Comparison of ENCODE assay signal across 20 cellular contexts in the genomic region with DNA sequence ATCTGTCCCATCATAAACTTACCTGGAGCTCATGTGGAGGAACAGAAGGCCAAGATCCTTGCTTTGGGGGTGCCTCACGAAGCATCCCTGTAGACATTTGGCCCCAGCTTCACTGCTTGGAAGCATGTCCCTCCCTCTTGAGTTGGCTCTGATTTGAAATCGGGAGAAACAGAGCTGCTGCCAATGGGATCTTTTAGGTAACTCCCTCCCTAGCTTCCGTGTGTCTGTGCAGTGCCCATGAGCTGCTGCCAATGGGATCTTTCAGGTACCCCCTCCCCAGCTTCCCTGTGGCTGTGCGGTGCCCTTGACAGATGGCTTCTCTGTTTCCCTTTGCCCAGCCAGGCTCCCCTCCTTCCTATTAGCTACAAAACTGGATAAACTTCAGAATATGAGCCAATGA.
DNase-seq lines count a peak whose midpoint lies in the region; ATAC-seq and TF ChIP-seq lines count a peak whose summit lies in the region.
"Had no signal": no experiment of that assay in that cellular context is flagged by ENCODE, and none has a peak within 500 bp of the region (broad histone marks: within the 10 kb centered on the region; RNA-seq: fewer than 3 reads in every experiment).

No MANE protein-coding gene starts in this region.

- H3K9me3 ChIP-seq in CD4-positive, alpha-beta memory T cell (ENCODE audit: control insufficient read depth in 1 of 2, low read length in 2 of 2), result no peaks in the 10 kb centered on the region
- no peaks in the 10 kb centered on the region for H3K9me3 ChIP-seq in T-helper 17 cell (ENCODE audit: control insufficient read depth, low read length, poor library complexity, severe bottlenecking)
- H3K9me3 ChIP-seq in adrenal gland (replicated peaks in 1 of 3), result no peaks in the 10 kb centered on the region
- H3K9me3 ChIP-seq in sigmoid colon, result no peaks in the 10 kb centered on the region
- H3K9me3 ChIP-seq in PC-9 (ENCODE audit: insufficient read depth, low read depth), result no peaks in the 10 kb centered on the region

- H3K79me2 ChIP-seq in PC-9 (ENCODE audit: low read depth), result no peaks in the 10 kb centered on the region

- POLR2A ChIA-PET in CD4-positive, alpha-beta memory T cell (lab: Charles Lee; ENCODE audit: partially characterized antibody), result interaction anchor here (0.6 to 1.7 kb wide), 2 partner anchors 43 to 179 kb away, joined by 3 to 5 read pairs; a partner anchor contains a TSS
- POLR2A ChIA-PET in PC-9 (lab: Charles Lee; ENCODE audit: unreplicated experiment), result no interaction called here

- H3K36me3 Mint-ChIP-seq in CD4-positive, alpha-beta memory T cell, result peaks cover 5 to 13% of the 10 kb centered on the region in 2 donors
- H3K36me3 Mint-ChIP-seq in T-helper 17 cell (ENCODE audit: low read depth), result peaks cover 6% of the 10 kb centered on the region

- TF ChIP-seq CTCF in foreskin keratinocyte (conservative IDR thresholded peaks at IDR 0.05) (no peak), adrenal gland (IDR thresholded peaks at IDR 0.05) (no peak), sigmoid colon (IDR thresholded peaks at IDR 0.05) (no peak), PC-9 (conservative IDR thresholded peaks at IDR 0.05) (no peak)

- intact Hi-C loops in CD4-positive, alpha-beta memory T cell (cut with micrococcal nuclease), result loop anchor here (10.0 kb wide), 1 partner anchor 599 kb away; no protein-coding TSS in a partner anchor
- intact Hi-C loops in adrenal gland (cut with DNase I), result no loop called here
- intact Hi-C loops in sigmoid colon (cut with DNase I), result no loop called here
- intact Hi-C loops in PC-9 (cut with micrococcal nuclease; ENCODE audit: unreplicated experiment), result no loop called here

- ATAC-seq in T-helper 17 cell, result no peak
- ATAC-seq in foreskin keratinocyte, result no peak

- TF ChIP-seq POLR2A in adrenal gland (IDR thresholded peaks at IDR 0.05) (no peak), sigmoid colon (IDR thresholded peaks at IDR 0.05) (no peak)

- H3K4me3 ChIP-seq in CD4-positive, alpha-beta memory T cell (ENCODE audit: low read length in 2 of 2), result no peak overlapping the region
- no peak overlapping the region for H3K4me3 ChIP-seq in adrenal gland
- no peak overlapping the region for H3K4me3 ChIP-seq in sigmoid colon
- H3K4me3 ChIP-seq in PC-9, result no peak overlapping the region

- H3K4me2 ChIP-seq in PC-9, result no peak overlapping the region

- CTCF ChIA-PET in CD4-positive, alpha-beta memory T cell (lab: Charles Lee; ENCODE audit: partially characterized antibody), result interaction anchor here (1.1 kb wide), 2 partner anchors 42 to 178 kb away, joined by 3 read pairs; a partner anchor contains a TSS
- CTCF ChIA-PET in PC-9 (lab: Charles Lee), result no interaction called here

- peaks cover 65% of the 10 kb centered on the region for H3K4me1 ChIP-seq in CD4-positive, alpha-beta memory T cell (ENCODE audit: insufficient read depth, low read length)
- H3K4me1 ChIP-seq in foreskin keratinocyte, result peaks cover 4% of the 10 kb centered on the region
- H3K4me1 ChIP-seq in adrenal gland (replicated peaks in 1 of 2), result peaks cover 6 to 13% of the 10 kb centered on the region in 2 donors
- peaks cover 0 to 18% (median 12%) of the 10 kb centered on the region in 4 donors for H3K4me1 ChIP-seq in sigmoid colon
- no peaks in the 10 kb centered on the region for H3K4me1 ChIP-seq in PC-9 (replicated peaks; ENCODE audit: insufficient read depth)

- H3K27ac ChIP-seq in CD4-positive, alpha-beta memory T cell (ENCODE audit: low read depth, low read length), result no peak overlapping the region
- H3K27ac ChIP-seq in foreskin keratinocyte (peak overlapping the region; percentile 25), adrenal gland (no peak overlapping the region), sigmoid colon (no peak overlapping the region), PC-9 (no peak overlapping the region)

- 85 to 99% (median 96%) methylated on average over 4 of the region's 4 CpGs for WGBS in adrenal gland, 4 donors
- 98% methylated on average over 4 of the region's 4 CpGs for WGBS in sigmoid colon, 2 donors

- H3K4me3 Mint-ChIP-seq in CD4-positive, alpha-beta memory T cell, result no peak overlapping the region
- H3K4me3 Mint-ChIP-seq in T-helper 17 cell, result no peak overlapping the region
- H3K4me3 Mint-ChIP-seq: CD4-positive, alpha-beta T cell; HFFc6 had no signal

- no peak for TF ChIP-seq EP300 in sigmoid colon (IDR thresholded peaks at IDR 0.05)

- in situ Hi-C loops in G401 (cut with HindIII; ENCODE audit: low sequenced_read_pairs), result no loop called here

- no peak for DNase-seq in CD4-positive, alpha-beta memory T cell
- DNase-seq in G401 (ENCODE audit: low spot score) (peak; percentile 77), T-helper 17 cell (no peak), foreskin keratinocyte (no peak), adrenal gland (no peak), sigmoid colon (no peak), PC-9 (no peak)
- DNase-seq: CD4-positive, alpha-beta T cell; DMS53; GF-D8; H7; HFFc6; KG1; NCI-H1105; NCI-H146; NCI-H2029; NCI-H226; NCI-H524; OCI-M1; Right ventricle myocardium superior had no signal

- BruUV-seq in PC-9 (replicated peaks; lab: Mats Ljungman, UMichigan), result no TSS peak

- H2AFZ ChIP-seq in PC-9, result no peak overlapping the region

- H3K4me1 Mint-ChIP-seq in CD4-positive, alpha-beta memory T cell, result peaks cover 46 to 73% (median 61%) of the 10 kb centered on the region in 4 donors
- H3K4me1 Mint-ChIP-seq in T-helper 17 cell, result peaks cover 47% of the 10 kb centered on the region

- H3K9me3 Mint-ChIP-seq in CD4-positive, alpha-beta memory T cell, result no peaks in the 10 kb centered on the region
- H3K9me3 Mint-ChIP-seq: CD4-positive, alpha-beta T cell; HFFc6 had no signal

- H4K20me1 ChIP-seq in PC-9 (ENCODE audit: insufficient read depth), result no peaks in the 10 kb centered on the region

- H3K27me3 Mint-ChIP-seq in CD4-positive, alpha-beta memory T cell, result peaks cover 0 to 1% of the 10 kb centered on the region in 2 donors
- H3K27me3 Mint-ChIP-seq in T-helper 17 cell, result no peaks in the 10 kb centered on the region
- H3K27me3 Mint-ChIP-seq: CD4-positive, alpha-beta T cell had no signal

- no peaks in the 10 kb centered on the region for H3K9me2 ChIP-seq in PC-9 (ENCODE audit: insufficient read depth)

- no peaks in the 10 kb centered on the region for H3K27me3 ChIP-seq in CD4-positive, alpha-beta memory T cell (ENCODE audit: insufficient read depth, low read length)
- H3K27me3 ChIP-seq in foreskin keratinocyte (no peaks in the 10 kb centered on the region), adrenal gland (no peaks in the 10 kb centered on the region), sigmoid colon (no peaks in the 10 kb centered on the region), PC-9 (ENCODE audit: insufficient read depth, low read depth) (no peaks in the 10 kb centered on the region)

- H3K27ac Mint-ChIP-seq in CD4-positive, alpha-beta memory T cell, result peak overlapping the region in 4 of 7 donors; percentile 48 to 83 (median 70)
- peak overlapping the region; percentile 46 for H3K27ac Mint-ChIP-seq in T-helper 17 cell
- H3K27ac Mint-ChIP-seq: HFFc6 had no signal

- H3F3A ChIP-seq in PC-9 (ENCODE audit: insufficient read depth, low read depth), result no peaks in the 10 kb centered on the region

- H3K36me3 ChIP-seq in CD4-positive, alpha-beta memory T cell (ENCODE audit: insufficient read depth, low read length), result no peaks in the 10 kb centered on the region
- no peaks in the 10 kb centered on the region for H3K36me3 ChIP-seq in adrenal gland (replicated peaks in 1 of 2)
- H3K36me3 ChIP-seq in sigmoid colon, result no peaks in the 10 kb centered on the region
- H3K36me3 ChIP-seq in PC-9 (ENCODE audit: low read depth), result no peaks in the 10 kb centered on the region
